10 cellular contexts compared by ENCODE assay signal in genomic region chr4:176376032-176376614, GRCh38. TPM values are rescaled to one million over a fixed set of nuclear protein-coding genes. Genes with fewer than 3 reads are reported as not detected.
A peak's percentile ranks its signal among the peaks of the same experiment; 100 is the strongest.
DNase-seq lines count a peak whose midpoint lies in the region; ATAC-seq and TF ChIP-seq lines count a peak whose summit lies in the region.
"Had no signal": no experiment of that assay in that cellular context is flagged by ENCODE, and none has a peak within 500 bp of the region (broad histone marks: within the 10 kb centered on the region; RNA-seq: fewer than 3 reads in every experiment).

No MANE protein-coding gene starts in this region.

- H3K4me1 Mint-ChIP-seq in Caco-2 (ENCODE audit: low read depth, unreplicated experiment), result no peaks in the 10 kb centered on the region

- no peaks in the 10 kb centered on the region for H3K4me1 ChIP-seq in Caco-2
- no peaks in the 10 kb centered on the region for H3K4me1 ChIP-seq in lower lobe of right lung

- H3K36me3 Mint-ChIP-seq in Caco-2 (ENCODE audit: insufficient read depth, unreplicated experiment), result no peaks in the 10 kb centered on the region

- H3K4me3 Mint-ChIP-seq in Caco-2 (ENCODE audit: unreplicated experiment), result no peak overlapping the region
- H3K4me3 Mint-ChIP-seq: stimulated activated naive CD8-positive, alpha-beta T cell treated with anti-CD3 and anti-CD28 coated beads, Interleukin-15, Interleukin-2, amounts not matched to agents 100 ng/mL and 50 ng/mL, for 24 hours had no signal

- no peak for ATAC-seq in lower lobe of right lung
- ATAC-seq in GM21367 (IDR thresholded peaks at IDR 0.05; ENCODE audit: unreplicated experiment), result no peak
- ATAC-seq in omental fat pad (ENCODE audit: low FRiP score), result no peak
- ATAC-seq: K562 had no signal

- intact Hi-C loops in Caco-2 (cut with micrococcal nuclease; ENCODE audit: unreplicated experiment), result loop anchor here (5.0 kb wide), 1 partner anchor 266 kb away; no protein-coding TSS in a partner anchor
- intact Hi-C loops in lower lobe of right lung (cut with DNase I), result loop anchor here (5.0 kb wide), 1 partner anchor 671 kb away; no protein-coding TSS in a partner anchor

- POLR2A ChIA-PET in Caco-2 (lab: Charles Lee), result no interaction called here

- H3K27me3 ChIP-seq in Caco-2 (replicated peaks; ENCODE audit: control insufficient read depth, insufficient read depth, low read length), result no peaks in the 10 kb centered on the region
- no peaks in the 10 kb centered on the region for H3K27me3 ChIP-seq in WERI-Rb-1 (ENCODE audit: insufficient read depth, low read depth, severe bottlenecking)
- no peaks in the 10 kb centered on the region for H3K27me3 ChIP-seq in lower lobe of right lung (ENCODE audit: low read depth)

- DNase-seq in Caco-2 (no peak), HFF-Myc (ENCODE audit: extremely low read depth, low read depth) (no peak), WERI-Rb-1 (no peak), lower lobe of right lung (no peak), NCI-H2081 treated with DMSO at 0.1 percent for 48 hours (lab: John Stamatoyannopoulos, UW) (no peak), caudate nucleus (lab: John Stamatoyannopoulos, UW) (no peak), omental fat pad (ENCODE audit: low spot score) (no peak)

- BruUV-seq in Caco-2 (replicated peaks; lab: Mats Ljungman, UMichigan), result no TSS peak

- H3K9me3 ChIP-seq in Caco-2, result no peaks in the 10 kb centered on the region
- no peaks in the 10 kb centered on the region for H3K9me3 ChIP-seq in WERI-Rb-1 (ENCODE audit: severe bottlenecking)
- no peaks in the 10 kb centered on the region for H3K9me3 ChIP-seq in lower lobe of right lung

- H3K27me3 Mint-ChIP-seq in Caco-2 (ENCODE audit: insufficient read depth, unreplicated experiment), result peaks cover 6% of the 10 kb centered on the region
- H3K27me3 Mint-ChIP-seq: stimulated activated naive CD8-positive, alpha-beta T cell treated with anti-CD3 and anti-CD28 coated beads, Interleukin-15, Interleukin-2, amounts not matched to agents 100 ng/mL and 50 ng/mL, for 24 hours had no signal

- H3K36me3 ChIP-seq in Caco-2 (ENCODE audit: control insufficient read depth, insufficient read depth, low read length) (no peaks in the 10 kb centered on the region), WERI-Rb-1 (no peaks in the 10 kb centered on the region), lower lobe of right lung (no peaks in the 10 kb centered on the region)

- peak; percentile 6 to 26 for TF ChIP-seq CTCF in Caco-2 (IDR thresholded peaks at IDR 0.05; ENCODE audit: insufficient read depth in 1 of 2, low read depth in 1 of 2, low read length in 1 of 2, severe bottlenecking in 1 of 2, unreplicated experiment in 1 of 2)
- TF ChIP-seq CTCF in HFF-Myc (IDR thresholded peaks at IDR 0.05; ENCODE audit: low read depth, low read length, missing control alignments), result peak; percentile 35
- TF ChIP-seq CTCF in WERI-Rb-1 (IDR thresholded peaks at IDR 0.05; ENCODE audit: low read depth, low read length), result peak; percentile 20; the same call in 1 of the 2 replicates
- TF ChIP-seq CTCF in lower lobe of right lung (IDR thresholded peaks at IDR 0.05), result peak; percentile 54
- no peak for TF ChIP-seq CTCF in omental fat pad (IDR thresholded peaks at IDR 0.05)

- no peak overlapping the region for H3K27ac Mint-ChIP-seq in Caco-2 (ENCODE audit: unreplicated experiment)
- H3K27ac Mint-ChIP-seq: stimulated activated naive CD8-positive, alpha-beta T cell treated with anti-CD3 and anti-CD28 coated beads, Interleukin-15, Interleukin-2, amounts not matched to agents 100 ng/mL and 50 ng/mL, for 24 hours had no signal

- H3K4me3 ChIP-seq in Caco-2 (ENCODE audit: low read depth, low read length) (no peak overlapping the region), HFF-Myc (replicated peaks; ENCODE audit: low read depth, low read length) (no peak overlapping the region), WERI-Rb-1 (ENCODE audit: low read depth, low read length) (no peak overlapping the region), lower lobe of right lung (no peak overlapping the region)
- H3K4me3 ChIP-seq: K562 had no signal

- CTCF ChIA-PET in Caco-2 (lab: Charles Lee), result no interaction called here

- H3K9me3 Mint-ChIP-seq in Caco-2 (ENCODE audit: unreplicated experiment), result no peaks in the 10 kb centered on the region
- H3K9me3 Mint-ChIP-seq: stimulated activated naive CD8-positive, alpha-beta T cell treated with anti-CD3 and anti-CD28 coated beads, Interleukin-15, Interleukin-2, amounts not matched to agents 100 ng/mL and 50 ng/mL, for 24 hours had no signal

- H3K27ac ChIP-seq in WERI-Rb-1 (no peak overlapping the region), lower lobe of right lung (no peak overlapping the region), caudate nucleus (ENCODE audit: low read depth, low read length) (no peak overlapping the region)

RNA-seq across cellular contexts. Expression of gene SPCS3, which starts 56.4 kb away (rescaled TPM):
- total RNA-seq in Caco-2 (2022), result 54.5 and 56.2 TPM in 2 replicates
- total RNA-seq in lower lobe of right lung, result 129 TPM
- 10 to 100 TPM; 72.1 to 84.0 (median 80.6) TPM for total RNA-seq in omental fat pad

Comparison
In these comparisons a context has a peak if more than half of its experiments do, and no peak if none do; other contexts are left out.
1. CTCF ChIP-seq: peak in Caco-2 (2 of 2), HFF-Myc (single experiment), WERI-Rb-1 (single experiment) and lower lobe of right lung (single experiment); none in omental fat pad (0 of 3).